In the genomic region with DNA sequence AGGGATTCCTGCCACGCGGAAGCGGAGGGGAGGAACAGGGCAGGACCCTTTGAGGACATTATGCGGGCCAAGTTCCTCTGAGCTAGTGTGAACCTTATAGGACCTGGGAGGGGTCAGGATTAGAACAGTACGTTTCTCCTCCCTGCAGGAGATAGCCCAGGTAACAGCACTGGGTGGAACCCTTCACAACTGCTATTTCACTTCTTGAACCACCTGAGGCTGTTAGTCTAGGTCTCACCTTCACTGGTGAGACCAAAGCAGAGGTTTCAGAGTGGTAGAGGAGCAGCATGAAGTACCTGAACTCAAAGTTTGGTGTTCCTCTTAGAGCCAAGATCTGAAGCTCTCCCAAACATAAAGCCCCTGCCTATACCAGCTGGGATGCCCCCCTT, we compare ENCODE assay signal across 8 cellular contexts. TPM values are rescaled to one million over a fixed set of nuclear protein-coding genes. Genes with fewer than 3 reads are reported as not detected.
A peak's percentile ranks its signal among the peaks of the same experiment; 100 is the strongest.
DNase-seq lines count a peak whose midpoint lies in the region; ATAC-seq and TF ChIP-seq lines count a peak whose summit lies in the region.

No MANE protein-coding gene starts in this region.

- TF ChIP-seq CTCF in RWPE1 (conservative IDR thresholded peaks at IDR 0.05; ENCODE audit: low read depth) (no peak), fibroblast of villous mesenchyme (IDR thresholded peaks at IDR 0.05; ENCODE audit: insufficient read depth, low read depth, low read length) (no peak), retinal pigment epithelial cell (conservative IDR thresholded peaks at IDR 0.05; ENCODE audit: low read depth, low read length) (no peak)

- TF ChIP-seq POLR2A in GM18505 (IDR thresholded peaks at IDR 0.05; ENCODE audit: borderline replicate concordance, extremely low read depth, insufficient read depth, insufficient read length), result no peak

- H3K4me3 ChIP-seq in fibroblast of villous mesenchyme (ENCODE audit: low read depth, low read length) (peak overlapping the region; percentile 51), retinal pigment epithelial cell (ENCODE audit: low read length) (peak overlapping the region; percentile 51)

- peak; percentile 4 for ATAC-seq in GM18505 (IDR thresholded peaks at IDR 0.05; ENCODE audit: unreplicated experiment)
- no peak for ATAC-seq in GM18858 (IDR thresholded peaks at IDR 0.05; ENCODE audit: unreplicated experiment)
- ATAC-seq in HG03565 (IDR thresholded peaks at IDR 0.05; ENCODE audit: unreplicated experiment), result no peak

- peak; percentile 16 for DNase-seq in RWPE1 (ENCODE audit: low spot score)
- DNase-seq in fibroblast of villous mesenchyme (ENCODE audit: low read depth), result no peak
- DNase-seq in retinal pigment epithelial cell (ENCODE audit: low read depth), result no peak
- no peak for DNase-seq in stimulated activated CD8-positive, alpha-beta memory T cell treated with anti-CD3 and anti-CD28 coated beads, Interleukin-4, amount 100 ng/mL, for 48 hours
- no peak for DNase-seq in HEK293T (ENCODE audit: extremely low spot score)

- POLR2A ChIA-PET in RWPE1 (lab: Yijun Ruan, JAX; ENCODE audit: low non-redundant PET) (interaction anchor here (0.9 to 2.7 kb wide), 2 partner anchors 9 to 99 kb away, joined by 4 to 18 read pairs; partner anchors contain the start of genes IK, NDUFA2 and SRA1), HEK293T (lab: Yijun Ruan, JAX) (interaction anchor here (1.2 to 4.5 kb wide), 4 partner anchors 10 to 143 kb away, joined by 3 to 33 read pairs (median 4); partner anchors contain the start of genes APBB3, HARS1, HARS2 and IK)

- CTCF ChIA-PET in RWPE1 (lab: Yijun Ruan, JAX) (interaction anchor here (0.5 to 2.9 kb wide), 11 partner anchors 9 to 200 kb away, joined by 3 to 21 read pairs (median 4); partner anchors contain the start of genes SRA1 and TMCO6), HEK293T (lab: Yijun Ruan, JAX) (no interaction called here)

- peak overlapping the region; percentile 86 for H3K27ac ChIP-seq in RWPE1

TF ChIP-seq in HEK293T, 16 proteins besides CTCF, POLR2A, EP300 and RAD21:
- TF ChIP-seq FOXK2 (IDR thresholded peaks at IDR 0.05) (no peak), LEF1 (IDR thresholded peaks at IDR 0.05; ENCODE audit: borderline replicate concordance) (no peak), BHLHE40 (IDR thresholded peaks at IDR 0.05; ENCODE audit: borderline replicate concordance) (no peak), NFRKB (IDR thresholded peaks at IDR 0.05) (no peak), TARDBP (IDR thresholded peaks at IDR 0.05) (no peak), CTBP1 (IDR thresholded peaks at IDR 0.05; ENCODE audit: borderline replicate concordance) (no peak), SUZ12 (IDR thresholded peaks at IDR 0.05) (no peak), SP1 (IDR thresholded peaks at IDR 0.05) (no peak), FOXA1 (IDR thresholded peaks at IDR 0.05) (no peak), PKNOX1 (IDR thresholded peaks at IDR 0.05) (no peak), FOXM1 (IDR thresholded peaks at IDR 0.05; ENCODE audit: borderline replicate concordance) (no peak), ZNF384 (IDR thresholded peaks at IDR 0.05) (no peak), ELF4 (IDR thresholded peaks at IDR 0.05) (no peak), L3MBTL2 (conservative IDR thresholded peaks at IDR 0.05) (no peak), HDGF (IDR thresholded peaks at IDR 0.05; ENCODE audit: borderline replicate concordance) (no peak), ARNT (IDR thresholded peaks at IDR 0.05) (no peak)

RNA-seq across cellular contexts. Expression of gene EIF4EBP3, which starts 0.8 kb away (rescaled TPM):
- 0.32 and 0.86 TPM in 2 replicates for total RNA-seq in fibroblast of villous mesenchyme

RNA-seq across cellular contexts. Expression of gene SRA1, which starts 9.0 kb away (rescaled TPM):
- total RNA-seq in fibroblast of villous mesenchyme, result 40.6 and 53.1 TPM in 2 replicates

RNA-seq across cellular contexts. Expression of gene APBB3, which starts 16.1 kb away (rescaled TPM):
- total RNA-seq in fibroblast of villous mesenchyme, result 11.9 and 14.7 TPM in 2 replicates

RNA-seq across cellular contexts. Expression of gene SLC35A4, which starts 16.3 kb away (rescaled TPM):
- total RNA-seq in fibroblast of villous mesenchyme, result 11.9 and 13.8 TPM in 2 replicates
